In the genomic region with DNA sequence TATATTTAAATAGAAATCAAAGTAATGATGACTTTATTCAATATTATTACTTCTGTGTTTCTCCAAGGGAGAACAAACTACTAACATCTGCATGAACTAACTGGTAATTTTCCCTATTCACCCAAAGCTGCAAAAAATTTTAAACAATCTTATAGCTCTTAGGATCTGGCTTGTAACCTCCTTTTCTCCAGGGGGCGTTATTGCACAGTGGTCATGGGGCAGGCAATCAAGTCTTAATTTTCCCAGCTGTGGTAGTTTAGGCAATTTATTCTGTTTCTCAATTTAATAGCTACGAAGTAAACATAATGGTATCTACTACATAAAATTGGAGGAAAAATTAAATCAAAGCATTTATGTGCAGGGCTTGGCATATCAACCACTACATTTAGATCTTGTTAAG, we compare ENCODE assay signal across 1 cellular context.
TF ChIP-seq lines count a peak whose summit lies in the region.

No MANE protein-coding gene starts in this region.

TF ChIP-seq in SK-N-SH treated with all-trans-retinoic acid at 6 μM for 48 hours, 23 proteins besides CTCF, POLR2A, EP300 and RAD21 (continued from another document):
- TF ChIP-seq, protein P1, sequence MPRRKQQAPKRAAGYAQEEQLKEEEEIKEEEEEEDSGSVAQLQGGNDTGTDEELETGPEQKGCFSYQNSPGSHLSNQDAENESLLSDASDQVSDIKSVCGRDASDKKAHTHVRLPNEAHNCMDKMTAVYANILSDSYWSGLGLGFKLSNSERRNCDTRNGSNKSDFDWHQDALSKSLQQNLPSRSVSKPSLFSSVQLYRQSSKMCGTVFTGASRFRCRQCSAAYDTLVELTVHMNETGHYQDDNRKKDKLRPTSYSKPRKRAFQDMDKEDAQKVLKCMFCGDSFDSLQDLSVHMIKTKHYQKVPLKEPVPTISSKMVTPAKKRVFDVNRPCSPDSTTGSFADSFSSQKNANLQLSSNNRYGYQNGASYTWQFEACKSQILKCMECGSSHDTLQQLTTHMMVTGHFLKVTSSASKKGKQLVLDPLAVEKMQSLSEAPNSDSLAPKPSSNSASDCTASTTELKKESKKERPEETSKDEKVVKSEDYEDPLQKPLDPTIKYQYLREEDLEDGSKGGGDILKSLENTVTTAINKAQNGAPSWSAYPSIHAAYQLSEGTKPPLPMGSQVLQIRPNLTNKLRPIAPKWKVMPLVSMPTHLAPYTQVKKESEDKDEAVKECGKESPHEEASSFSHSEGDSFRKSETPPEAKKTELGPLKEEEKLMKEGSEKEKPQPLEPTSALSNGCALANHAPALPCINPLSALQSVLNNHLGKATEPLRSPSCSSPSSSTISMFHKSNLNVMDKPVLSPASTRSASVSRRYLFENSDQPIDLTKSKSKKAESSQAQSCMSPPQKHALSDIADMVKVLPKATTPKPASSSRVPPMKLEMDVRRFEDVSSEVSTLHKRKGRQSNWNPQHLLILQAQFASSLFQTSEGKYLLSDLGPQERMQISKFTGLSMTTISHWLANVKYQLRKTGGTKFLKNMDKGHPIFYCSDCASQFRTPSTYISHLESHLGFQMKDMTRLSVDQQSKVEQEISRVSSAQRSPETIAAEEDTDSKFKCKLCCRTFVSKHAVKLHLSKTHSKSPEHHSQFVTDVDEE (CRISPR knock-in tag; IDR thresholded peaks at IDR 0.05), result no peak
- TF ChIP-seq, protein P2, sequence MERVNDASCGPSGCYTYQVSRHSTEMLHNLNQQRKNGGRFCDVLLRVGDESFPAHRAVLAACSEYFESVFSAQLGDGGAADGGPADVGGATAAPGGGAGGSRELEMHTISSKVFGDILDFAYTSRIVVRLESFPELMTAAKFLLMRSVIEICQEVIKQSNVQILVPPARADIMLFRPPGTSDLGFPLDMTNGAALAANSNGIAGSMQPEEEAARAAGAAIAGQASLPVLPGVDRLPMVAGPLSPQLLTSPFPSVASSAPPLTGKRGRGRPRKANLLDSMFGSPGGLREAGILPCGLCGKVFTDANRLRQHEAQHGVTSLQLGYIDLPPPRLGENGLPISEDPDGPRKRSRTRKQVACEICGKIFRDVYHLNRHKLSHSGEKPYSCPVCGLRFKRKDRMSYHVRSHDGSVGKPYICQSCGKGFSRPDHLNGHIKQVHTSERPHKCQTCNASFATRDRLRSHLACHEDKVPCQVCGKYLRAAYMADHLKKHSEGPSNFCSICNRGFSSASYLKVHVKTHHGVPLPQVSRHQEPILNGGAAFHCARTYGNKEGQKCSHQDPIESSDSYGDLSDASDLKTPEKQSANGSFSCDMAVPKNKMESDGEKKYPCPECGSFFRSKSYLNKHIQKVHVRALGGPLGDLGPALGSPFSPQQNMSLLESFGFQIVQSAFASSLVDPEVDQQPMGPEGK (CRISPR knock-in tag; IDR thresholded peaks at IDR 0.05; ENCODE audit: borderline replicate concordance), result no peak
- TF ChIP-seq, protein P3, sequence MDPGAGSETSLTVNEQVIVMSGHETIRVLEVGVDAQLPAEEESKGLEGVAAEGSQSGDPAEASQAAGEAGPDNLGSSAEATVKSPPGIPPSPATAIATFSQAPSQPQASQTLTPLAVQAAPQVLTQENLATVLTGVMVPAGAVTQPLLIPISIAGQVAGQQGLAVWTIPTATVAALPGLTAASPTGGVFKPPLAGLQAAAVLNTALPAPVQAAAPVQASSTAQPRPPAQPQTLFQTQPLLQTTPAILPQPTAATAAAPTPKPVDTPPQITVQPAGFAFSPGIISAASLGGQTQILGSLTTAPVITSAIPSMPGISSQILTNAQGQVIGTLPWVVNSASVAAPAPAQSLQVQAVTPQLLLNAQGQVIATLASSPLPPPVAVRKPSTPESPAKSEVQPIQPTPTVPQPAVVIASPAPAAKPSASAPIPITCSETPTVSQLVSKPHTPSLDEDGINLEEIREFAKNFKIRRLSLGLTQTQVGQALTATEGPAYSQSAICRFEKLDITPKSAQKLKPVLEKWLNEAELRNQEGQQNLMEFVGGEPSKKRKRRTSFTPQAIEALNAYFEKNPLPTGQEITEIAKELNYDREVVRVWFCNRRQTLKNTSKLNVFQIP (CRISPR knock-in tag; IDR thresholded peaks at IDR 0.05; ENCODE audit: borderline replicate concordance, low read depth), result no peak
- TF ChIP-seq CSDC2 (CRISPR knock-in tag; IDR thresholded peaks at IDR 0.05) (no peak), OSR1 (CRISPR knock-in tag; IDR thresholded peaks at IDR 0.05) (no peak), ZC3H10 (CRISPR knock-in tag; IDR thresholded peaks at IDR 0.05) (no peak), SNAI2 (CRISPR knock-in tag; IDR thresholded peaks at IDR 0.05) (no peak), ZFP3 (CRISPR knock-in tag; IDR thresholded peaks at IDR 0.05) (no peak)
